10 cellular contexts compared by ENCODE assay signal in genomic region chr6:31246051-31246495, GRCh38. TPM values are rescaled to one million over a fixed set of nuclear protein-coding genes. Genes with fewer than 3 reads are reported as not detected.
DNase-seq lines count a peak whose midpoint lies in the region; ATAC-seq, FAIRE-seq and TF ChIP-seq lines count a peak whose summit lies in the region.
"Had no signal": no experiment of that assay in that cellular context is flagged by ENCODE, and none has a peak within 500 bp of the region (broad histone marks: within the 10 kb centered on the region; RNA-seq: fewer than 3 reads in every experiment).

No MANE protein-coding gene starts in this region.

- TF ChIP-seq CTCF in bronchial epithelial cell (IDR thresholded peaks at IDR 0.05; ENCODE audit: insufficient read depth, low read length, severe bottlenecking) (no peak), lower lobe of right lung (IDR thresholded peaks at IDR 0.05) (no peak)

- no peak overlapping the region for H3K27ac ChIP-seq in lower lobe of right lung
- H3K27ac ChIP-seq: heart right ventricle had no signal

- H3K4me3 ChIP-seq in bronchial epithelial cell (ENCODE audit: low read depth, low read length) (no peak overlapping the region), lower lobe of right lung (no peak overlapping the region)
- H3K4me3 ChIP-seq: heart right ventricle had no signal

- H3K36me3 ChIP-seq in bronchial epithelial cell (ENCODE audit: control insufficient read depth, insufficient read depth, low read length) = no peaks in the 10 kb centered on the region
- no peaks in the 10 kb centered on the region for H3K36me3 ChIP-seq in lower lobe of right lung
- H3K36me3 ChIP-seq: heart right ventricle had no signal

- intact Hi-C loops in lower lobe of right lung (cut with DNase I) = no loop called here

- FAIRE-seq in bronchial epithelial cell (lab: Jason Lieb, UNC) = no peak

- H3K9me3 ChIP-seq in lower lobe of right lung = no peaks in the 10 kb centered on the region

- no peaks in the 10 kb centered on the region for H3K4me1 ChIP-seq in lower lobe of right lung
- H3K4me1 ChIP-seq: heart right ventricle had no signal

- peak; percentile 54 for DNase-seq in AG20443 (ENCODE audit: low spot score)
- peak; percentile 98 for DNase-seq in M059J (ENCODE audit: low read depth)
- DNase-seq in bronchial epithelial cell (ENCODE audit: low read depth) = peak; percentile 96
- no peak for DNase-seq in lower lobe of right lung
- DNase-seq in OCI-M1 (lab: John Stamatoyannopoulos, UW) = no peak
- DNase-seq: heart right ventricle, NCI-H2029 had no signal

- ATAC-seq in lower lobe of right lung (peak; percentile 42 to 57), GM18519 (IDR thresholded peaks at IDR 0.05; ENCODE audit: low FRiP score, unreplicated experiment) (no peak), HG03280 (IDR thresholded peaks at IDR 0.05; ENCODE audit: unreplicated experiment) (no peak), HG03520 (IDR thresholded peaks at IDR 0.05; ENCODE audit: unreplicated experiment) (no peak)

- H3K27me3 ChIP-seq in bronchial epithelial cell (ENCODE audit: control insufficient read depth, insufficient read depth, low read length) (no peaks in the 10 kb centered on the region), lower lobe of right lung (ENCODE audit: low read depth) (no peaks in the 10 kb centered on the region)

RNA-seq across cellular contexts. Expression of gene HLA-C, which starts 25.8 kb away (rescaled TPM):
- total RNA-seq in M059J (2014; rRNA removed; shearing (Covaris generic)) = 2,132 and 2,500 TPM in 2 replicates
- total RNA-seq in bronchial epithelial cell = 203 and 285 TPM in 2 replicates
- 1,186 TPM for total RNA-seq in lower lobe of right lung

Comparison
In these comparisons a context has a peak if more than half of its experiments do, and no peak if none do; other contexts are left out.
1. DNase-seq: peak in AG20443 (single experiment), M059J (single experiment) and bronchial epithelial cell (single experiment); none in lower lobe of right lung (single experiment) and OCI-M1 (single experiment).
2. ATAC-seq: peak in lower lobe of right lung (2 of 2); none in GM18519 (single experiment), HG03280 (single experiment) and HG03520 (single experiment).